30 cellular contexts compared by ENCODE assay signal in genomic region chr4:24750106-24750505, GRCh38. TPM values are rescaled to one million over a fixed set of nuclear protein-coding genes. Genes with fewer than 3 reads are reported as not detected.
"Had no signal": no experiment of that assay in that cellular context is flagged by ENCODE, and none has a peak within 500 bp of the region (broad histone marks: within the 10 kb centered on the region; RNA-seq: fewer than 3 reads in every experiment).

No MANE protein-coding gene starts in this region.

- H3K9ac ChIP-seq: parathyroid adenoma had no signal

- H3K4me1 Mint-ChIP-seq: naive thymus-derived CD8-positive, alpha-beta T cell; neural crest cell; stimulated activated effector memory CD8-positive, alpha-beta T cell treated with anti-CD3 and anti-CD28 coated beads, Interleukin-12 subunit alpha, Interleukin-12 subunit beta, amount 100 ng/mL, for 72 hours; stimulated activated naive B cell treated with anti-CD40 and anti-IgM and Interleukin-4, amounts not matched to agents 10 μg/mL and 1 μg/mL and 100 μg/mL, for 72 hours had no signal

- H3K27me3 Mint-ChIP-seq: stimulated activated naive B cell treated with anti-CD40 and anti-IgM and Interleukin-4, amounts not matched to agents 10 μg/mL and 1 μg/mL and 100 μg/mL, for 72 hours; stimulated activated naive CD8-positive, alpha-beta T cell treated with anti-CD3 and anti-CD28 coated beads, Interleukin-15, Interleukin-2, amounts not matched to agents 100 ng/mL and 50 ng/mL, for 24 hours had no signal

- H3K9me3 ChIP-seq: neutrophil, ovary, psoas muscle, right lobe of liver, sigmoid colon, stomach, thoracic aorta, thyroid gland, tibial nerve, upper lobe of left lung had no signal

- H2AFZ ChIP-seq: parathyroid adenoma had no signal

- H3K36me3 Mint-ChIP-seq: natural killer cell treated with Interleukin-12 subunit alpha and Interleukin-12 subunit beta and Interleukin-15 and Interleukin-18, amount 100 ng/mL, for 72 hours; stimulated activated effector memory CD8-positive, alpha-beta T cell treated with anti-CD3 and anti-CD28 coated beads, Interleukin-12 subunit alpha, Interleukin-12 subunit beta, amount 100 ng/mL, for 72 hours; stimulated activated naive B cell treated with anti-CD40 and anti-IgM and Interleukin-4, amounts not matched to agents 10 μg/mL and 1 μg/mL and 100 μg/mL, for 72 hours had no signal

- H3K27ac ChIP-seq: neutrophil, ovary, parathyroid adenoma, psoas muscle, right lobe of liver, sigmoid colon, stomach, thoracic aorta, thyroid gland, tibial nerve, upper lobe of left lung had no signal

- H3K27me3 ChIP-seq: neutrophil, ovary, right lobe of liver, sigmoid colon, stomach, thyroid gland, tibial nerve, upper lobe of left lung had no signal

- H3K9me3 Mint-ChIP-seq: stimulated activated effector memory CD8-positive, alpha-beta T cell treated with anti-CD3 and anti-CD28 coated beads, Interleukin-12 subunit alpha, Interleukin-12 subunit beta, amount 100 ng/mL, for 72 hours; stimulated activated naive CD8-positive, alpha-beta T cell treated with anti-CD3 and anti-CD28 coated beads, Interleukin-15, Interleukin-2, amounts not matched to agents 100 ng/mL and 50 ng/mL, for 24 hours had no signal

- ATAC-seq: naive thymus-derived CD8-positive, alpha-beta T cell; natural killer cell treated with Interleukin-12 subunit alpha and Interleukin-12 subunit beta and Interleukin-15 and Interleukin-18, amount 100 ng/mL, for 72 hours; psoas muscle; right cardiac atrium; right lobe of liver; stimulated activated effector memory CD8-positive, alpha-beta T cell treated with anti-CD3 and anti-CD28 coated beads, Interleukin-12 subunit alpha, Interleukin-12 subunit beta, amount 100 ng/mL, for 72 hours; stimulated activated naive B cell treated with anti-CD40 and anti-IgM and Interleukin-4, amounts not matched to agents 10 μg/mL and 1 μg/mL and 100 μg/mL, for 72 hours had no signal

- H3K4me1 ChIP-seq: parathyroid adenoma, right lobe of liver, stomach, thyroid gland, tibial nerve, upper lobe of left lung had no signal

- DNase-seq: naive thymus-derived CD8-positive, alpha-beta T cell; nephron progenitor cell; nucleus accumbens; ovary; posterior cingulate gyrus; psoas muscle; right cardiac atrium; right lobe of liver; sigmoid colon; small intestine; stimulated activated CD4-positive, alpha-beta T cell treated with anti-CD3 and anti-CD28 coated beads, Interleukin-15, amount 100 ng/mL, for 24 hours; stimulated activated CD4-positive, alpha-beta T cell treated with anti-CD3 and anti-CD28 coated beads, Interleukin-2, amount 100 ng/mL, for 24 hours; stimulated activated CD4-positive, alpha-beta T cell treated with anti-CD3 and anti-CD28 coated beads, Interleukin-2, amount 100 ng/mL, for 48 hours; stimulated activated CD4-positive, alpha-beta T cell treated with anti-CD3 and anti-CD28 coated beads, Interleukin-4, amount 100 ng/mL, for 24 hours; stimulated activated naive B cell treated with anti-CD40 and anti-IgM and Interleukin-4, amounts not matched to agents 10 μg/mL and 1 μg/mL and 100 μg/mL, for 72 hours; stimulated activated naive CD4-positive, alpha-beta T cell treated with Interleukin-2 at 50 U/mL for 16 hours; stomach; thyroid gland; trophoblast cell; upper lobe of left lung had no signal

- H3K4me3 Mint-ChIP-seq: naive thymus-derived CD8-positive, alpha-beta T cell; natural killer cell treated with Interleukin-12 subunit alpha and Interleukin-12 subunit beta and Interleukin-15 and Interleukin-18, amount 100 ng/mL, for 72 hours; nephron progenitor cell; neural crest cell; stimulated activated effector memory CD8-positive, alpha-beta T cell treated with anti-CD3 and anti-CD28 coated beads, Interleukin-12 subunit alpha, Interleukin-12 subunit beta, amount 100 ng/mL, for 72 hours; stimulated activated naive B cell treated with anti-CD40 and anti-IgM and Interleukin-4, amounts not matched to agents 10 μg/mL and 1 μg/mL and 100 μg/mL, for 72 hours; stimulated activated naive CD8-positive, alpha-beta T cell treated with anti-CD3 and anti-CD28 coated beads, Interleukin-15, Interleukin-2, amounts not matched to agents 100 ng/mL and 50 ng/mL, for 24 hours had no signal

- H3K36me3 ChIP-seq: neutrophil, ovary, right lobe of liver, sigmoid colon, stomach, thoracic aorta, thyroid gland, tibial nerve, upper lobe of left lung had no signal

- H3K27ac Mint-ChIP-seq: naive thymus-derived CD8-positive, alpha-beta T cell; natural killer cell treated with Interleukin-12 subunit alpha and Interleukin-12 subunit beta and Interleukin-15 and Interleukin-18, amount 100 ng/mL, for 72 hours; nephron progenitor cell; progenitor cell of endocrine pancreas; stimulated activated effector memory CD8-positive, alpha-beta T cell treated with anti-CD3 and anti-CD28 coated beads, Interleukin-12 subunit alpha, Interleukin-12 subunit beta, amount 100 ng/mL, for 72 hours; stimulated activated naive B cell treated with anti-CD40 and anti-IgM and Interleukin-4, amounts not matched to agents 10 μg/mL and 1 μg/mL and 100 μg/mL, for 72 hours; stimulated activated naive CD8-positive, alpha-beta T cell treated with anti-CD3 and anti-CD28 coated beads, Interleukin-15, Interleukin-2, amounts not matched to agents 100 ng/mL and 50 ng/mL, for 24 hours had no signal

- FAIRE-seq: small intestine, urothelium cell line had no signal

- H3K79me2 ChIP-seq: parathyroid adenoma had no signal

- H3K4me3 ChIP-seq: ovary, psoas muscle, right lobe of liver, sigmoid colon, stomach, thoracic aorta, thyroid gland, tibial nerve, upper lobe of left lung had no signal

RNA-seq across cellular contexts. Expression of gene SOD3, which starts 45.3 kb away (rescaled TPM):
- total RNA-seq: naive thymus-derived CD8-positive, alpha-beta T cell; natural killer cell treated with Interleukin-12 subunit alpha and Interleukin-12 subunit beta and Interleukin-15 and Interleukin-18, amount 100 ng/mL, for 72 hours had no signal
- polyA plus RNA-seq: naive thymus-derived CD8-positive, alpha-beta T cell had no signal
